8 cellular contexts compared by ENCODE assay signal in genomic region chr1:230978491-230979388, GRCh38. TPM values are rescaled to one million over a fixed set of nuclear protein-coding genes. Genes with fewer than 3 reads are reported as not detected.
A peak's percentile ranks its signal among the peaks of the same experiment; 100 is the strongest.
DNase-seq lines count a peak whose midpoint lies in the region; ATAC-seq and TF ChIP-seq lines count a peak whose summit lies in the region.

Gene ARV1, plus strand, starts transcription at chr1:230979094. Its CDS starts 12 bp downstream, at chr1:230979106.
Gene TTC13, minus strand, starts transcription at chr1:230978861. Its CDS starts 31 bp downstream, at chr1:230978830.

- peak within 1 kb of the TSS; percentile 95 for H3K27ac Mint-ChIP-seq in activated naive CD4-positive, alpha-beta T cell treated with anti-CD3 and anti-CD28 coated beads, Interleukin-2, amount 50 U/mL, for 72 hours

- peak; percentile 96 for DNase-seq in GM12864 (ENCODE audit: low read depth)
- peak; percentile 100 for DNase-seq in NCI-H1092 treated with DMSO at 0.1 percent for 48 hours (lab: John Stamatoyannopoulos, UW)
- peak; percentile 100 for DNase-seq in SKM-1 (lab: John Stamatoyannopoulos, UW; ENCODE audit: unreplicated experiment)
- peak; percentile 94 to 97 for DNase-seq in activated naive CD4-positive, alpha-beta T cell treated with anti-CD3 and anti-CD28 coated beads, Interleukin-2, amount 50 U/mL, for 72 hours (ENCODE audit: low spot score in 2 of 2)
- DNase-seq in globus pallidus (ENCODE audit: low spot score) = peak; percentile 98
- peak; percentile 99 for DNase-seq in occipital lobe (lab: John Stamatoyannopoulos, UW)

- H3K9me3 Mint-ChIP-seq in activated naive CD4-positive, alpha-beta T cell treated with anti-CD3 and anti-CD28 coated beads, Interleukin-2, amount 50 U/mL, for 72 hours = no peaks in the 10 kb centered on the region

- peak within 1 kb of the TSS; percentile 14 for H3K27ac ChIP-seq in temporal lobe (ENCODE audit: low read depth, low read length)

- H3K4me3 ChIP-seq in GM12864 (ENCODE audit: low read depth, low read length) = peak within 1 kb of the TSS; percentile 69

- peaks cover 7 to 26% of the 10 kb centered on the region in 2 donors for H3K36me3 Mint-ChIP-seq in activated naive CD4-positive, alpha-beta T cell treated with anti-CD3 and anti-CD28 coated beads, Interleukin-2, amount 50 U/mL, for 72 hours

- TF ChIP-seq CTCF in GM12864 (IDR thresholded peaks at IDR 0.05; ENCODE audit: low read depth, low read length, missing control alignments) = peak; percentile 56

- ATAC-seq in HG02623 (IDR thresholded peaks at IDR 0.05; ENCODE audit: unreplicated experiment) = peak; percentile 88
- peak; percentile 95 to 98 for ATAC-seq in activated naive CD4-positive, alpha-beta T cell treated with anti-CD3 and anti-CD28 coated beads, Interleukin-2, amount 50 U/mL, for 72 hours

RNA-seq across cellular contexts. Expression of gene ARV1, which starts in this region (rescaled TPM):
- total RNA-seq in activated naive CD4-positive, alpha-beta T cell treated with anti-CD3 and anti-CD28 coated beads, Interleukin-2, amount 50 U/mL, for 72 hours = 10 to 100 TPM; 10.6 to 15.5 TPM
- total RNA-seq in occipital lobe (17.2 TPM), temporal lobe (10.3 TPM)

RNA-seq across cellular contexts. Expression of gene TTC13, which starts in this region (rescaled TPM):
- total RNA-seq in activated naive CD4-positive, alpha-beta T cell treated with anti-CD3 and anti-CD28 coated beads, Interleukin-2, amount 50 U/mL, for 72 hours = 10 to 100 TPM; 12.6 to 18.7 TPM
- 56.1 TPM for total RNA-seq in occipital lobe
- total RNA-seq in temporal lobe = 45.0 TPM

Comparison
In these comparisons a context has a peak if more than half of its experiments do, and no peak if none do; other contexts are left out.
1. Peak in every context shown above with its lines: DNase-seq, ATAC-seq, H3K4me3 ChIP-seq and H3K27ac ChIP-seq.